In the genomic region with DNA sequence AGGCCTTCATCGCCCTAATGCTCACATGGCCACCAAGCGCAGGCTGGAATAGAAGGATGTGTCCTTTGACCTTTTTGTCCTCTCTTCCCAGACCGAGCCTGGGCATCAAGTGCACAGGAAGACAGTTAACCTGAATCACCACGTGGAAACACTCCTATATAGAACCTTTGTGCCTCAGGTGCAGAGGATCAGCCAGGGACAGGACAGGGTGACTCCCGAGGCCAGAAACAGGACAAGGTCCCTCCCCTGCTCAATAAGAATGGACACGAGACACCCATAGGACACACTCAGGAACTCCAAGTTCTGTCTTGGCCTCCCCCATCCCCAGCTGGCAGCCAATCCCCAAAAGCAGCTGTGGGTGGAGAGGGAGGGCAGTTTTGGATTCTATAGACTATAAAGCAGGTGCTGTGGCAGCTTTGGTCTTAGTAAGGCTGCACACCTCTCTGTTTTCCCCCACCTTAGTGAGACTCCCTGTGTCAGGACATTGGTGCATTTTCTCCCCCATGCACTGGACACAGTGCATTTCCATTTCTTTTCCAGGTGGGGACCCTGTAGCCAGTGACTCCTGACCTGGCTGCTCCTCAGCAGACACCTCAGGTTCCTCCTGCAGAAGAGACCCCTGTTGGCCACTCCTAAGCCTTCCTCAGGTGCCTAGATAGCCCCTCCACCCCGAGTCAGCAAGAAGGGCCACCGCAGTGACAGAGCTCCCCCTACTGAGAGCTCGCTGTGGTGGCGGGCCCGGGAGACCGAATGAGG, we compare ENCODE assay signal across 1 cellular context.
TF ChIP-seq lines count a peak whose summit lies in the region.

No MANE protein-coding gene starts in this region.

TF ChIP-seq in HepG2, 621 proteins besides CTCF, POLR2A, EP300 and RAD21 (continued from another document and continues in another):
- TF ChIP-seq BCL3 (CRISPR knock-in tag; IDR thresholded peaks at IDR 0.05): peak; percentile 45; the same call in 1 of the 2 replicates
- no peak; the same call in 1 of the 2 replicates for TF ChIP-seq HMG20B (CRISPR knock-in tag; conservative IDR thresholded peaks at IDR 0.05)
- no peak for TF ChIP-seq TCF7L2 (IDR thresholded peaks at IDR 0.05; ENCODE audit: low read depth, low read length)
- TF ChIP-seq AGO1 (IDR thresholded peaks at IDR 0.05; ENCODE audit: low read depth, low read length, poor library complexity, severe bottlenecking): no peak
- no peak for TF ChIP-seq ZUFSP (CRISPR knock-in tag; IDR thresholded peaks at IDR 0.05; ENCODE audit: borderline replicate concordance)
- TF ChIP-seq E2F5 (CRISPR knock-in tag; conservative IDR thresholded peaks at IDR 0.05): no peak
- no peak for TF ChIP-seq ZNF468 (CRISPR knock-in tag; IDR thresholded peaks at IDR 0.05)
- peak; percentile 89 for TF ChIP-seq NFE2 (CRISPR knock-in tag; IDR thresholded peaks at IDR 0.05)
- TF ChIP-seq ZFP37 (CRISPR knock-in tag; IDR thresholded peaks at IDR 0.05; ENCODE audit: borderline replicate concordance): no peak
- no peak for TF ChIP-seq ZHX2 (IDR thresholded peaks at IDR 0.05; ENCODE audit: low read depth)
- TF ChIP-seq ZHX2 (CRISPR knock-in tag; IDR thresholded peaks at IDR 0.05; ENCODE audit: borderline replicate concordance): no peak
- peak; percentile 53; the same call in 1 of the 2 replicates for TF ChIP-seq TFDP1 (CRISPR knock-in tag; IDR thresholded peaks at IDR 0.05; ENCODE audit: borderline replicate concordance)
- TF ChIP-seq ESRRA (CRISPR knock-in tag; IDR thresholded peaks at IDR 0.05; ENCODE audit: low read depth): no peak
- 0 out of 2 replicates have a peak, but pooled peaks have one; percentile 36 for TF ChIP-seq ZNF772 (CRISPR knock-in tag; IDR thresholded peaks at IDR 0.05)
- TF ChIP-seq, protein P1, sequence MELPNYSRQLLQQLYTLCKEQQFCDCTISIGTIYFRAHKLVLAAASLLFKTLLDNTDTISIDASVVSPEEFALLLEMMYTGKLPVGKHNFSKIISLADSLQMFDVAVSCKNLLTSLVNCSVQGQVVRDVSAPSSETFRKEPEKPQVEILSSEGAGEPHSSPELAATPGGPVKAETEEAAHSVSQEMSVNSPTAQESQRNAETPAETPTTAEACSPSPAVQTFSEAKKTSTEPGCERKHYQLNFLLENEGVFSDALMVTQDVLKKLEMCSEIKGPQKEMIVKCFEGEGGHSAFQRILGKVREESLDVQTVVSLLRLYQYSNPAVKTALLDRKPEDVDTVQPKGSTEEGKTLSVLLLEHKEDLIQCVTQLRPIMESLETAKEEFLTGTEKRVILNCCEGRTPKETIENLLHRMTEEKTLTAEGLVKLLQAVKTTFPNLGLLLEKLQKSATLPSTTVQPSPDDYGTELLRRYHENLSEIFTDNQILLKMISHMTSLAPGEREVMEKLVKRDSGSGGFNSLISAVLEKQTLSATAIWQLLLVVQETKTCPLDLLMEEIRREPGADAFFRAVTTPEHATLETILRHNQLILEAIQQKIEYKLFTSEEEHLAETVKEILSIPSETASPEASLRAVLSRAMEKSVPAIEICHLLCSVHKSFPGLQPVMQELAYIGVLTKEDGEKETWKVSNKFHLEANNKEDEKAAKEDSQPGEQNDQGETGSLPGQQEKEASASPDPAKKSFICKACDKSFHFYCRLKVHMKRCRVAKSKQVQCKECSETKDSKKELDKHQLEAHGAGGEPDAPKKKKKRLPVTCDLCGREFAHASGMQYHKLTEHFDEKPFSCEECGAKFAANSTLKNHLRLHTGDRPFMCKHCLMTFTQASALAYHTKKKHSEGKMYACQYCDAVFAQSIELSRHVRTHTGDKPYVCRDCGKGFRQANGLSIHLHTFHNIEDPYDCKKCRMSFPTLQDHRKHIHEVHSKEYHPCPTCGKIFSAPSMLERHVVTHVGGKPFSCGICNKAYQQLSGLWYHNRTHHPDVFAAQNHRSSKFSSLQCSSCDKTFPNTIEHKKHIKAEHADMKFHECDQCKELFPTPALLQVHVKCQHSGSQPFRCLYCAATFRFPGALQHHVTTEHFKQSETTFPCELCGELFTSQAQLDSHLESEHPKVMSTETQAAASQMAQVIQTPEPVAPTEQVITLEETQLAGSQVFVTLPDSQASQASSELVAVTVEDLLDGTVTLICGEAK (IDR thresholded peaks at IDR 0.05): no peak
- TF ChIP-seq, protein P1 (CRISPR knock-in tag; IDR thresholded peaks at IDR 0.05): no peak
- TF ChIP-seq FLYWCH1 (CRISPR knock-in tag; IDR thresholded peaks at IDR 0.05): no peak
- peak; percentile 84 for TF ChIP-seq PHF5A (CRISPR knock-in tag; IDR thresholded peaks at IDR 0.05; ENCODE audit: low read depth, unreplicated experiment)
- no peak for TF ChIP-seq MXI1 (IDR thresholded peaks at IDR 0.05; ENCODE audit: borderline replicate concordance, low read depth, low read length)
- TF ChIP-seq ZNF629 (CRISPR knock-in tag; conservative IDR thresholded peaks at IDR 0.05): no peak
- TF ChIP-seq PHB2 (IDR thresholded peaks at IDR 0.05; ENCODE audit: partially characterized antibody): no peak
- no peak for TF ChIP-seq PLRG1 (conservative IDR thresholded peaks at IDR 0.05)
- TF ChIP-seq, protein P2, sequence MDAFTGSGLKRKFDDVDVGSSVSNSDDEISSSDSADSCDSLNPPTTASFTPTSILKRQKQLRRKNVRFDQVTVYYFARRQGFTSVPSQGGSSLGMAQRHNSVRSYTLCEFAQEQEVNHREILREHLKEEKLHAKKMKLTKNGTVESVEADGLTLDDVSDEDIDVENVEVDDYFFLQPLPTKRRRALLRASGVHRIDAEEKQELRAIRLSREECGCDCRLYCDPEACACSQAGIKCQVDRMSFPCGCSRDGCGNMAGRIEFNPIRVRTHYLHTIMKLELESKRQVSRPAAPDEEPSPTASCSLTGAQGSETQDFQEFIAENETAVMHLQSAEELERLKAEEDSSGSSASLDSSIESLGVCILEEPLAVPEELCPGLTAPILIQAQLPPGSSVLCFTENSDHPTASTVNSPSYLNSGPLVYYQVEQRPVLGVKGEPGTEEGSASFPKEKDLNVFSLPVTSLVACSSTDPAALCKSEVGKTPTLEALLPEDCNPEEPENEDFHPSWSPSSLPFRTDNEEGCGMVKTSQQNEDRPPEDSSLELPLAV (CRISPR knock-in tag; conservative IDR thresholded peaks at IDR 0.05; ENCODE audit: low read depth): no peak
- TF ChIP-seq MZF1 (CRISPR knock-in tag; IDR thresholded peaks at IDR 0.05; ENCODE audit: borderline replicate concordance): no peak
- TF ChIP-seq PRPF4 (IDR thresholded peaks at IDR 0.05; ENCODE audit: low read depth, low read length, poor library complexity, severe bottlenecking): no peak
- no peak for TF ChIP-seq XBP1 (CRISPR knock-in tag; IDR thresholded peaks at IDR 0.05)
- TF ChIP-seq, protein P3, sequence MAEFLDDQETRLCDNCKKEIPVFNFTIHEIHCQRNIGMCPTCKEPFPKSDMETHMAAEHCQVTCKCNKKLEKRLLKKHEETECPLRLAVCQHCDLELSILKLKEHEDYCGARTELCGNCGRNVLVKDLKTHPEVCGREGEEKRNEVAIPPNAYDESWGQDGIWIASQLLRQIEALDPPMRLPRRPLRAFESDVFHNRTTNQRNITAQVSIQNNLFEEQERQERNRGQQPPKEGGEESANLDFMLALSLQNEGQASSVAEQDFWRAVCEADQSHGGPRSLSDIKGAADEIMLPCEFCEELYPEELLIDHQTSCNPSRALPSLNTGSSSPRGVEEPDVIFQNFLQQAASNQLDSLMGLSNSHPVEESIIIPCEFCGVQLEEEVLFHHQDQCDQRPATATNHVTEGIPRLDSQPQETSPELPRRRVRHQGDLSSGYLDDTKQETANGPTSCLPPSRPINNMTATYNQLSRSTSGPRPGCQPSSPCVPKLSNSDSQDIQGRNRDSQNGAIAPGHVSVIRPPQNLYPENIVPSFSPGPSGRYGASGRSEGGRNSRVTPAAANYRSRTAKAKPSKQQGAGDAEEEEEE (CRISPR knock-in tag; IDR thresholded peaks at IDR 0.05; ENCODE audit: borderline replicate concordance): no peak
